In genomic region chr20:6818033-6818808, GRCh38 we compare ENCODE assay signal across 32 cellular contexts. TPM values are rescaled to one million over a fixed set of nuclear protein-coding genes. Genes with fewer than 3 reads are reported as not detected.
DNase-seq lines count a peak whose midpoint lies in the region; ATAC-seq, FAIRE-seq and TF ChIP-seq lines count a peak whose summit lies in the region.
"Had no signal": no experiment of that assay in that cellular context is flagged by ENCODE, and none has a peak within 500 bp of the region (broad histone marks: within the 10 kb centered on the region; RNA-seq: fewer than 3 reads in every experiment).

No MANE protein-coding gene starts in this region.

- H3K9me3 ChIP-seq in GM12878 (replicated peaks; ENCODE audit: control insufficient read depth, insufficient read depth, low read length) (no peaks in the 10 kb centered on the region), BE2C (no peaks in the 10 kb centered on the region), MG63 (no peaks in the 10 kb centered on the region)
- H3K9me3 ChIP-seq: BLaER1, HAP-1, heart right ventricle, ovary, thoracic aorta had no signal

- H3K27me3 ChIP-seq in GM12878 (replicated peaks in 1 of 2; ENCODE audit: control insufficient read depth in 2 of 2, insufficient read depth in 2 of 2, low read length in 1 of 2) = no peaks in the 10 kb centered on the region
- no peaks in the 10 kb centered on the region for H3K27me3 ChIP-seq in BE2C
- H3K27me3 ChIP-seq in MG63 = no peaks in the 10 kb centered on the region; the same call in 1 of the 2 replicates
- H3K27me3 ChIP-seq: BLaER1, ovary had no signal

- no peak for TF ChIP-seq RAD21 in GM12878 (IDR thresholded peaks at IDR 0.05; ENCODE audit: insufficient read depth, low read depth, low read length)

- H4K20me1 ChIP-seq in GM12878 (ENCODE audit: control insufficient read depth, insufficient read depth) = no peaks in the 10 kb centered on the region
- H4K20me1 ChIP-seq: BLaER1 had no signal

- no peak overlapping the region for H3K27ac ChIP-seq in GM12878 (ENCODE audit: control insufficient read depth, insufficient read depth)
- H3K27ac ChIP-seq: BLaER1, epithelial cell of prostate, heart right ventricle, HL-60, ovary, thoracic aorta, VCaP had no signal

- TF ChIP-seq POLR2A in GM12878 (IDR thresholded peaks at IDR 0.05; ENCODE audit: low read depth, low read length) = no peak

- H3K36me3 ChIP-seq in GM12878 (ENCODE audit: control insufficient read depth in 2 of 2, insufficient read depth in 2 of 2, low read length in 1 of 2) = no peaks in the 10 kb centered on the region
- H3K36me3 ChIP-seq in BE2C = no peaks in the 10 kb centered on the region
- no peaks in the 10 kb centered on the region for H3K36me3 ChIP-seq in MG63
- H3K36me3 ChIP-seq: BLaER1, HAP-1, heart right ventricle, ovary, thoracic aorta had no signal

- TF ChIP-seq CTCF in GM12878 (IDR thresholded peaks at IDR 0.05 in 2 of 3, conservative IDR thresholded peaks at IDR 0.05 in 1 of 3; ENCODE audit: control insufficient read depth in 2 of 3, extremely low read depth in 1 of 3, insufficient read depth in 1 of 3, low read depth in 3 of 3, low read length in 3 of 3) (no peak), BE2C (IDR thresholded peaks at IDR 0.05; ENCODE audit: low read depth, low read length) (no peak)

- H2AFZ ChIP-seq in GM12878 (ENCODE audit: control insufficient read depth, low read depth, low read length) = no peak overlapping the region

- CTCF ChIA-PET in GM12878 (lab: Yijun Ruan, JAX) = interaction anchor here (0.6 to 1.8 kb wide), 11 partner anchors 10 to 467 kb away, joined by 3 to 7 read pairs (median 3); no protein-coding TSS in a partner anchor

- no peak; the same call in 2 of the 3 replicates for ATAC-seq in GM12878
- ATAC-seq: activated naive CD4-positive, alpha-beta T cell treated with anti-CD3 and anti-CD28 coated beads, Interleukin-2, amount 50 U/mL, for 72 hours; activated T-helper 17 cell treated with anti-CD3 and anti-CD28 coated beads, Interleukin-2, amount 50 U/mL, for 72 hours; heart right ventricle; left ventricle myocardium superior had no signal

- no peak overlapping the region for H3K9ac ChIP-seq in GM12878 (ENCODE audit: control insufficient read depth, insufficient read depth, low read length)
- H3K9ac ChIP-seq: BLaER1 had no signal

- FAIRE-seq in GM12878 (lab: Jason Lieb, UNC) = no peak
- FAIRE-seq: GM12892 had no signal

- WGBS in GM12878 (ENCODE audit: insufficient coverage, insufficient replicate concordance, low lambda C conversion rate, missing lambda C conversion rate) = 24% methylated on average over 7 of the region's 7 CpGs

- POLR2A ChIA-PET in GM12878 (lab: Charles Lee) = no interaction called here

- H3K4me2 ChIP-seq in GM12878 (ENCODE audit: control insufficient read depth, insufficient read depth) = no peak overlapping the region
- H3K4me2 ChIP-seq: BLaER1 had no signal

- no TSS peak for BruUV-seq in GM12878 (replicated peaks; lab: Mats Ljungman, UMichigan)

- RAD21 ChIA-PET in GM12878 (lab: Charles Lee; ENCODE audit: unreplicated experiment) = no interaction called here

- no peaks in the 10 kb centered on the region for H3K4me1 ChIP-seq in GM12878 (ENCODE audit: control insufficient read depth, insufficient read depth, low read length)
- H3K4me1 ChIP-seq in BE2C = no peaks in the 10 kb centered on the region
- H3K4me1 ChIP-seq: heart right ventricle had no signal

- H3K4me3 ChIP-seq in GM12878 (no peak overlapping the region), BE2C (ENCODE audit: low read depth, low read length) (no peak overlapping the region), MG63 (no peak overlapping the region)
- H3K4me3 ChIP-seq: BLaER1, HAP-1, heart right ventricle, ovary, thoracic aorta had no signal

- H3K79me2 ChIP-seq in GM12878 (ENCODE audit: control insufficient read depth, insufficient read depth, low read length) = no peaks in the 10 kb centered on the region

- no peak for TF ChIP-seq EP300 in GM12878 (IDR thresholded peaks at IDR 0.05; ENCODE audit: borderline replicate concordance in 1 of 2, control insufficient read depth in 1 of 2, low read depth in 2 of 2, low read length in 2 of 2)

- in situ Hi-C loops in GM12878 (cut with MboI) = no loop called here

- DNase-seq in AG20443 (ENCODE audit: low spot score) (peak; percentile 12), HT1080 (ENCODE audit: low read depth) (peak; percentile 9), GM12878 (ENCODE audit: low read depth, low spot score) (no peak), iPS-NIHi7 (ENCODE audit: extremely low spot score) (peak; percentile 70), BE2C (no peak), MG63 (no peak)
- no peak for DNase-seq in stimulated activated CD4-positive, alpha-beta T cell treated with anti-CD3 and anti-CD28 coated beads, Interleukin-12 subunit alpha, Interleukin-12 subunit beta, amount 100 ng/mL, for 4 hours
- DNase-seq in activated CD4-positive, alpha-beta T cell treated with anti-CD3 and anti-CD28 coated beads for 4 hours = no peak
- DNase-seq: activated CD4-positive, alpha-beta T cell treated with anti-CD3 and anti-CD28 coated beads, Interleukin-2, amount 50 U/mL, for 1 hour; aorta; cerebellar nuclear complex; COR-L47; DMS79; heart right ventricle; immature natural killer cell; left ventricle myocardium superior; MV-4-11; natural killer cell; NCI-H2171 treated with DMSO at 0.1 percent for 48 hours; ovary; stimulated activated CD4-positive, alpha-beta T cell treated with anti-CD3 and anti-CD28 coated beads, Interleukin-4, amount 100 ng/mL, for 24 hours; stimulated activated naive CD4-positive, alpha-beta T cell had no signal

- SMC1A ChIA-PET in GM12878 (lab: Charles Lee; ENCODE audit: uncharacterized antibody, unreplicated experiment) = interaction anchor here (0.7 to 1.2 kb wide), 3 partner anchors 50 to 234 kb away, joined by 3 to 6 read pairs (median 4); no protein-coding TSS in a partner anchor

- intact Hi-C loops in GM12878 (cut with micrococcal nuclease; ENCODE audit: unreplicated experiment) = loop anchor here (10.0 kb wide), 1 partner anchor 553 kb away; no protein-coding TSS in a partner anchor

TF ChIP-seq in GM12878, 131 proteins besides CTCF, POLR2A, EP300 and RAD21 (continues in another document):
- TF ChIP-seq TCF7 (IDR thresholded peaks at IDR 0.05; ENCODE audit: borderline replicate concordance) (no peak), IKZF1 (conservative IDR thresholded peaks at IDR 0.05) (no peak), CEBPZ (IDR thresholded peaks at IDR 0.05; ENCODE audit: low read depth, low read length) (no peak), ZNF622 (IDR thresholded peaks at IDR 0.05) (no peak), GATAD2B (conservative IDR thresholded peaks at IDR 0.05; ENCODE audit: low read depth) (no peak), BHLHE40 (IDR thresholded peaks at IDR 0.05; ENCODE audit: borderline replicate concordance in 1 of 2, low read depth in 2 of 2, low read length in 1 of 2) (0 out of 4 replicates have a peak, but pooled peaks of 1 of the 2 experiments have one; percentile 7)

RNA-seq across cellular contexts. Expression of gene BMP2, which starts 50.7 kb away (rescaled TPM):
- total RNA-seq in HT1080 (2014; rRNA removed; shearing (Covaris generic)) = 0.32 and 0.57 TPM in 2 replicates
- 2.1 and 2.6 TPM in 2 replicates for polyA plus RNA-seq in HT1080 (2015; cell fraction: cytosol; rRNA removed)
- polyA plus RNA-seq in HT1080 (2015; cell fraction: nucleus; rRNA removed) = 1.6 and 1.9 TPM in 2 replicates
- total RNA-seq in GM12878 (2013; cell fraction: nucleolus; rRNA removed) = 0.42 and 0.66 TPM in 2 replicates
- 0.93 and 1.2 TPM in 2 replicates for total RNA-seq in GM12878 (2014; rRNA removed)
- total RNA-seq in GM12878 (2014; rRNA removed; fragmentation: Illumina TruSeq; extraction: Trizol) = 0.41 and 0.67 TPM in 2 replicates
- total RNA-seq in GM12878 (2021) = 1.4 and 1.5 TPM in 2 replicates
- not detected for polyA plus RNA-seq in GM12878 (2011; ENCODE audit: low read depth)
- polyA plus RNA-seq in GM12878 (2011; rRNA removed) = 3.2 and 3.6 TPM in 2 replicates
- polyA plus RNA-seq in GM12878 (2011; cell fraction: cytosol; rRNA removed) = 2.3 and 2.6 TPM in 2 replicates
- polyA plus RNA-seq in GM12878 (2011; cell fraction: nucleus; rRNA removed) = 2.6 and 2.8 TPM in 2 replicates
- polyA plus RNA-seq in GM12878 (2012) = 0.12 and 0.14 TPM in 2 replicates
- 0.90 and 0.93 TPM in 2 replicates for polyA plus RNA-seq in GM12878 (2014; fragmentation: Illumina TruSeq; extraction: Trizol)
- polyA plus RNA-seq in GM12878 (2014; fragmentation: Nextera tagmentation; extraction: Ambion mirVana) = under 1 TPM; 0.57 to 0.74 TPM
- polyA plus RNA-seq in GM12878 (2014; rRNA removed) = 0.63 and 0.67 TPM in 2 replicates
- polyA plus RNA-seq in GM12878 (2016; fragmentation: Nextera tagmentation; extraction: Ambion mirVana) = under 1 TPM; 0.35 to 0.42 TPM
- polyA minus RNA-seq in GM12878 (2011; rRNA and poly(A)+ RNA removed) = 3.6 and 4.2 TPM in 2 replicates
- polyA minus RNA-seq in GM12878 (2011; cell fraction: cytosol; rRNA and poly(A)+ RNA removed) = 2.9 and 4.3 TPM in 2 replicates
- 3.1 and 5.1 TPM in 2 replicates for polyA minus RNA-seq in GM12878 (2011; cell fraction: nucleus; rRNA and poly(A)+ RNA removed)
- polyA plus RNA-seq in BE2C (2012; ENCODE audit: insufficient read depth, insufficient read length, low read depth) = not detected
- total RNA-seq in MG63 (2014; rRNA removed; shearing (Covaris generic); ENCODE audit: low replicate concordance) = 0.03 and 0.10 TPM in 2 replicates
- total RNA-seq: A673; activated naive CD4-positive, alpha-beta T cell treated with anti-CD3 and anti-CD28 coated beads, Interleukin-2, amount 50 U/mL, for 72 hours; activated T-helper 17 cell treated with anti-CD3 and anti-CD28 coated beads, Interleukin-2, amount 50 U/mL, for 72 hours had no signal

Comparison
In these comparisons a context has a peak if more than half of its experiments do, and no peak if none do; other contexts are left out.
1. DNase-seq: peak in AG20443 (single experiment), HT1080 (single experiment) and iPS-NIHi7 (single experiment); none in GM12878 (single experiment), BE2C (single experiment), MG63 (single experiment), stimulated activated CD4-positive, alpha-beta T cell treated with anti-CD3 and anti-CD28 coated beads, Interleukin-12 subunit alpha, Interleukin-12 subunit beta, amount 100 ng/mL, for 4 hours (single experiment) and activated CD4-positive, alpha-beta T cell treated with anti-CD3 and anti-CD28 coated beads for 4 hours (0 of 2).